Comparison of ENCODE assay signal across 20 cellular contexts in genomic region chr19:49160450-49161189, GRCh38. TPM values are rescaled to one million over a fixed set of nuclear protein-coding genes. Genes with fewer than 3 reads are reported as not detected.
DNase-seq lines count a peak whose midpoint lies in the region; ATAC-seq and TF ChIP-seq lines count a peak whose summit lies in the region.
"Had no signal": no experiment of that assay in that cellular context is flagged by ENCODE, and none has a peak within 500 bp of the region (broad histone marks: within the 10 kb centered on the region; RNA-seq: fewer than 3 reads in every experiment).

No MANE protein-coding gene starts in this region.

- in situ Hi-C loops in KBM-7 (cut with MboI; ENCODE audit: low pct_unique_long_range_greater_than_20kb, low sequenced_read_pairs), result no loop called here

- H2BK15ac ChIP-seq in H9 (ENCODE audit: low read depth, low read length), result no peak overlapping the region

- POLR2A ChIA-PET in WTC11 (lab: Charles Lee), result no interaction called here

- no peaks in the 10 kb centered on the region for H3K79me1 ChIP-seq in H9 (ENCODE audit: insufficient read depth, low read depth, low read length, poor library complexity, severe bottlenecking)

- H3K9ac ChIP-seq in H9 (ENCODE audit: extremely low read depth, insufficient read length, low read length), result no peak overlapping the region
- H3K9ac ChIP-seq: GM23248 had no signal

- peaks cover 14% of the 10 kb centered on the region for H3K23me2 ChIP-seq in H9 (ENCODE audit: insufficient read length, low read depth, low read length, poor library complexity, severe bottlenecking)

- H4K5ac ChIP-seq in H9 (ENCODE audit: insufficient read length, low read depth, low read length), result no peak overlapping the region

- H3K23ac ChIP-seq in H9 (ENCODE audit: insufficient read length, low read depth, low read length), result no peak overlapping the region

- no peak overlapping the region for H3K18ac ChIP-seq in H9 (ENCODE audit: insufficient read length, low read depth, low read length)

- H2BK20ac ChIP-seq in H9 (ENCODE audit: low read depth, low read length, poor library complexity, severe bottlenecking), result no peak overlapping the region

- ATAC-seq in WTC11 (no peak), aorta (ENCODE audit: low FRiP score) (no peak), HG02885 (IDR thresholded peaks at IDR 0.05; ENCODE audit: poor library complexity, unreplicated experiment) (no peak)

- no peak overlapping the region for H2AFZ ChIP-seq in H9 (ENCODE audit: low read length)
- H2AFZ ChIP-seq: GM23248 had no signal

- H3K4me1 ChIP-seq in H9 (ENCODE audit: insufficient read depth, low read length) (peaks cover 6% of the 10 kb centered on the region; the same call in 1 of the 2 replicates), aorta (ENCODE audit: control insufficient read depth in 1 of 2, insufficient read depth in 2 of 2, low read length in 2 of 2) (no peaks in the 10 kb centered on the region)

- no peak overlapping the region for H3K4ac ChIP-seq in H9 (ENCODE audit: low read depth, low read length)

- CTCF ChIA-PET in WTC11 (lab: Charles Lee), result interaction anchor here (1.2 to 3.6 kb wide), 3 partner anchors 14 to 48 kb away, joined by 4 to 24 read pairs (median 9); no protein-coding TSS in a partner anchor

- no peak overlapping the region for H4K91ac ChIP-seq in H9 (ENCODE audit: insufficient read length, low read depth, low read length)

- no peak overlapping the region for H3K4me3 ChIP-seq in aorta (ENCODE audit: low read length in 2 of 2)
- H3K4me3 ChIP-seq: GM23248, SJCRH30 had no signal

- no peak overlapping the region for H3K4me2 ChIP-seq in H9 (ENCODE audit: insufficient read depth, insufficient read length, low read length)

- WGBS in H9 (ENCODE audit: extremely low coverage, insufficient read length, low lambda C conversion rate), result no CpG with 5 or more reads among the region's 13 CpGs
- 90% methylated on average over 13 of the region's 13 CpGs for WGBS in aorta, 2 donors

- H3K4me3 Mint-ChIP-seq in H9 (no peak overlapping the region; a peak in 1 of 5 replicates), WTC11 (no peak overlapping the region), nephron progenitor cell (peak overlapping the region; percentile 1)
- H3K4me3 Mint-ChIP-seq: CD8-positive, alpha-beta memory T cell; HFFc6 had no signal

- H3K4me1 Mint-ChIP-seq in H9, result peaks cover 18 to 25% of the 10 kb centered on the region in 2 experiments
- peaks cover 21% of the 10 kb centered on the region for H3K4me1 Mint-ChIP-seq in WTC11
- peaks cover 55% of the 10 kb centered on the region for H3K4me1 Mint-ChIP-seq in nephron progenitor cell

- no peak overlapping the region for H2BK120ac ChIP-seq in H9 (ENCODE audit: low read depth, low read length, poor library complexity, severe bottlenecking)

- no peaks in the 10 kb centered on the region; the same call in 1 of the 2 replicates for H3K27me3 ChIP-seq in H9 (ENCODE audit: insufficient read depth, low read length)
- no peaks in the 10 kb centered on the region for H3K27me3 ChIP-seq in aorta (ENCODE audit: control insufficient read depth in 1 of 2, insufficient read depth in 2 of 2, low read length in 1 of 2)
- H3K27me3 ChIP-seq: SJCRH30 had no signal

- H3K9me3 Mint-ChIP-seq in H9, result no peaks in the 10 kb centered on the region; a peak in 2 of 5 replicates
- H3K9me3 Mint-ChIP-seq in WTC11, result no peaks in the 10 kb centered on the region
- no peaks in the 10 kb centered on the region for H3K9me3 Mint-ChIP-seq in nephron progenitor cell
- H3K9me3 Mint-ChIP-seq: HFFc6 had no signal

- no peaks in the 10 kb centered on the region for H3K36me3 ChIP-seq in aorta (ENCODE audit: control insufficient read depth in 1 of 2, insufficient read depth in 2 of 2, low read length in 1 of 2)
- H3K36me3 ChIP-seq: SJCRH30 had no signal

- no peaks in the 10 kb centered on the region for H3K9me3 ChIP-seq in H9 (ENCODE audit: control insufficient read depth, low read depth, low read length)
- no peaks in the 10 kb centered on the region for H3K9me3 ChIP-seq in aorta (ENCODE audit: control insufficient read depth, low read length)
- H3K9me3 ChIP-seq: SJCRH30 had no signal

- no peak overlapping the region; the same call in 1 of the 2 replicates for H3K14ac ChIP-seq in H9 (ENCODE audit: insufficient read depth, low read length)

- no peaks in the 10 kb centered on the region for H3K79me2 ChIP-seq in H9 (ENCODE audit: insufficient read depth, low read length)

- H2AK5ac ChIP-seq in H9 (ENCODE audit: insufficient read length, low read length), result no peak overlapping the region

- H3K27ac ChIP-seq in H9 (ENCODE audit: insufficient read length, low read depth, low read length), result no peak overlapping the region
- H3K27ac ChIP-seq in aorta (ENCODE audit: low read depth in 1 of 2, low read length in 2 of 2), result no peak overlapping the region
- H3K27ac ChIP-seq: GM23248, SJCRH30 had no signal

- H3K36me3 Mint-ChIP-seq in H9 (ENCODE audit: insufficient read depth in 1 of 3, low read depth in 3 of 3) (peaks cover 0 to 4% (median 0%) of the 10 kb centered on the region in 3 experiments; a peak in 1 of 7 replicates), WTC11 (no peaks in the 10 kb centered on the region), nephron progenitor cell (ENCODE audit: low read depth) (peaks cover 5% of the 10 kb centered on the region)
- H3K36me3 Mint-ChIP-seq: CD8-positive, alpha-beta memory T cell had no signal

- H4K20me1 ChIP-seq in H9 (ENCODE audit: control insufficient read depth, insufficient read depth, insufficient read length), result no peaks in the 10 kb centered on the region

- no peak overlapping the region for H3T11ph ChIP-seq in H9 (ENCODE audit: low read length)

- no peak overlapping the region for H2BK12ac ChIP-seq in H9 (ENCODE audit: insufficient read length, low read depth, low read length)

- no peak for DNase-seq in H9
- DNase-seq in WTC11 (ENCODE audit: low spot score), result no peak
- no peak for DNase-seq in nephron progenitor cell
- peak; percentile 26 to 51 for DNase-seq in aorta
- no peak for DNase-seq in KBM-7
- DNase-seq in 8988T, result no peak
- DNase-seq: CD8-positive, alpha-beta memory T cell; DND-41; GM23248; HFFc6; IMR-90; NCI-H1417; NCI-H1930; NCI-H2171; NCI-H446; NK-92 treated with Interleukin-12 subunit alpha and Interleukin-12 subunit beta, amount 100 ng/mL, for 24 hours; RPMI8226; SJCRH30 had no signal

- H3K27me3 Mint-ChIP-seq in H9 (ENCODE audit: low read depth), result peaks cover 19% of the 10 kb centered on the region
- peaks cover 33% of the 10 kb centered on the region for H3K27me3 Mint-ChIP-seq in WTC11 (ENCODE audit: low read depth)
- H3K27me3 Mint-ChIP-seq in nephron progenitor cell (ENCODE audit: low read depth, poor library complexity), result peaks cover 7% of the 10 kb centered on the region

- TF ChIP-seq CTCF in H9 (conservative IDR thresholded peaks at IDR 0.05) (no peak), WTC11 (IDR thresholded peaks at IDR 0.05) (no peak), nephron progenitor cell (IDR thresholded peaks at IDR 0.05) (no peak)

- H4K8ac ChIP-seq in H9 (replicated peaks; ENCODE audit: insufficient read length, low read depth, low read length), result no peak overlapping the region

- intact Hi-C loops in aorta (cut with DNase I), result loop anchor here in 1 of 2 donors (5.0 kb wide), 1 partner anchor 37 kb away; no protein-coding TSS in a partner anchor

- H3K56ac ChIP-seq in H9 (ENCODE audit: insufficient read length, low read depth, low read length), result no peak overlapping the region

- H2BK5ac ChIP-seq in H9 (ENCODE audit: insufficient read length, low read length), result no peak overlapping the region

- H3K27ac Mint-ChIP-seq in H9, result peak overlapping the region in 2 of 3 experiments; percentile 9 to 58; a peak in 3 of 7 replicates
- H3K27ac Mint-ChIP-seq in WTC11, result 0 out of 2 replicates have a peak overlapping the region, but pooled peaks have one; percentile 44
- H3K27ac Mint-ChIP-seq in nephron progenitor cell, result peak overlapping the region; percentile 29
- H3K27ac Mint-ChIP-seq: CD8-positive, alpha-beta memory T cell; HFFc6 had no signal

TF ChIP-seq in WTC11, 78 proteins besides CTCF, POLR2A, EP300 and RAD21 (continues in another document):
- TF ChIP-seq NFYB (CRISPR knock-in tag; conservative IDR thresholded peaks at IDR 0.05; ENCODE audit: low read depth) (no peak), ZNF512 (CRISPR knock-in tag; IDR thresholded peaks at IDR 0.05; ENCODE audit: borderline replicate concordance) (no peak), TEAD1 (CRISPR knock-in tag; IDR thresholded peaks at IDR 0.05) (no peak), SMAD4 (CRISPR knock-in tag; IDR thresholded peaks at IDR 0.05) (no peak), ZNF138 (CRISPR knock-in tag; conservative IDR thresholded peaks at IDR 0.05) (no peak), ZNF671 (CRISPR knock-in tag; IDR thresholded peaks at IDR 0.05) (no peak), FOXK1 (CRISPR knock-in tag; IDR thresholded peaks at IDR 0.05) (no peak), ZNF121 (CRISPR knock-in tag; IDR thresholded peaks at IDR 0.05) (no peak), MXD4 (CRISPR knock-in tag; IDR thresholded peaks at IDR 0.05; ENCODE audit: borderline replicate concordance) (no peak), EMX1 (CRISPR knock-in tag; IDR thresholded peaks at IDR 0.05) (no peak)

RNA-seq across cellular contexts. Expression of gene TRPM4, which starts 3.0 kb away (rescaled TPM):
- 6.9 and 7.2 TPM in 2 replicates for total RNA-seq in H9 (2021)
- total RNA-seq in WTC11 (2021), result 15.5 to 24.8 TPM (median 23.6 TPM) in 3 replicates
- total RNA-seq in aorta, result 10 to 100 TPM; 41.9 to 57.1 TPM
- 10 to 100 TPM; 21.3 to 59.1 TPM for polyA plus RNA-seq in aorta
- total RNA-seq: CD8-positive, alpha-beta memory T cell had no signal
- polyA plus RNA-seq: CD8-positive, alpha-beta memory T cell had no signal

RNA-seq across cellular contexts. Expression of gene HRC, which starts 5.4 kb away (rescaled TPM):
- total RNA-seq in H9 (2021) (1.8 and 1.9 TPM in 2 replicates), WTC11 (2021) (1.9 to 5.0 TPM (median 4.6 TPM) in 3 replicates), aorta (1 to 10 TPM; 2.5 to 4.8 TPM)
- 1 to 10 TPM in 1 of 2 donors, under 1 TPM in 1; 0.74 to 9.3 TPM for polyA plus RNA-seq in aorta
- total RNA-seq: CD8-positive, alpha-beta memory T cell; GM23248; HFFc6; IMR-90; OCI-LY7 had no signal
- polyA plus RNA-seq: CD8-positive, alpha-beta memory T cell; GM23248 had no signal

RNA-seq across cellular contexts. Expression of gene PPFIA3, which starts 41.3 kb away (rescaled TPM):
- total RNA-seq in H9 (2021), result 18.8 and 19.1 TPM in 2 replicates
- total RNA-seq in WTC11 (2021), result 25.5 to 30.1 TPM (median 27.3 TPM) in 3 replicates
- 1 to 10 TPM; 4.2 to 8.0 TPM for total RNA-seq in aorta
- polyA plus RNA-seq in aorta, result 1 to 10 TPM; 2.0 to 4.1 TPM

RNA-seq across cellular contexts. Expression of gene C19orf73, which starts 41.7 kb away (rescaled TPM):
- total RNA-seq in H9 (2021) (0.72 and 1.1 TPM in 2 replicates), WTC11 (2021) (3.1 to 3.4 TPM (median 3.2 TPM) in 3 replicates), aorta (under 1 TPM; 0.49 to 0.72 TPM)
- polyA plus RNA-seq in aorta, result 1 to 10 TPM; 1.0 to 5.4 TPM
- total RNA-seq: IMR-90 had no signal

RNA-seq across cellular contexts. Expression of gene LIN7B, which starts 46.5 kb away (rescaled TPM):
- 3.5 and 4.2 TPM in 2 replicates for total RNA-seq in H9 (2021)
- 5.1 to 5.7 TPM (median 5.1 TPM) in 3 replicates for total RNA-seq in WTC11 (2021)
- 1 to 10 TPM; 8.4 to 9.7 TPM for total RNA-seq in aorta
- 10 to 100 TPM in 1 of 2 donors, 1 to 10 TPM in 1; 7.6 to 24.1 TPM for polyA plus RNA-seq in aorta

Comparison
In these comparisons a context has a peak if more than half of its experiments do, and no peak if none do; other contexts are left out.
1. DNase-seq: peak in aorta (2 of 2); none in H9 (single experiment), WTC11 (single experiment), nephron progenitor cell (single experiment), KBM-7 (single experiment) and 8988T (single experiment).
2. Peak in every context shown above with its lines, with median percentiles within 50 percentile points of each other: H3K27ac Mint-ChIP-seq.